ENCODE assay signal across 14 cellular contexts in genomic region chr18:48186084-48186798, GRCh38.
DNase-seq lines count a peak whose midpoint lies in the region; ATAC-seq and TF ChIP-seq lines count a peak whose summit lies in the region.
"Had no signal": no experiment of that assay in that cellular context is flagged by ENCODE, and none has a peak within 500 bp of the region (broad histone marks: within the 10 kb centered on the region; RNA-seq: fewer than 3 reads in every experiment).

No MANE protein-coding gene starts in this region.

- peak overlapping the region in 1 of 12 donors; percentile 28 for H3K27ac ChIP-seq in heart left ventricle
- H3K27ac ChIP-seq: neutrophil had no signal

- no peak overlapping the region for H3K4me3 ChIP-seq in heart left ventricle
- H3K4me3 ChIP-seq: HAP-1 had no signal

- peak in 3 of 4 donors; percentile 20 to 73 (median 64) for ATAC-seq in heart left ventricle
- ATAC-seq in GM19467 (IDR thresholded peaks at IDR 0.05; ENCODE audit: unreplicated experiment), result no peak
- ATAC-seq in HG03045 (IDR thresholded peaks at IDR 0.05; ENCODE audit: unreplicated experiment), result no peak
- ATAC-seq: activated T-helper 17 cell treated with anti-CD3 and anti-CD28 coated beads, Interleukin-2, amount 50 U/mL, for 72 hours had no signal

- DNase-seq in NCI-H146 (lab: John Stamatoyannopoulos, UW) (peak; percentile 51), NCI-H146 treated with DMSO at 0.1 percent for 48 hours (lab: John Stamatoyannopoulos, UW; ENCODE audit: unreplicated experiment) (no peak), NCI-H69 (lab: John Stamatoyannopoulos, UW) (peak; percentile 65), heart left ventricle (peak in 1 of 5 donors; percentile 60), renal cortical epithelial cell (ENCODE audit: low read depth) (peak; percentile 86), midbrain (lab: John Stamatoyannopoulos, UW) (no peak)
- DNase-seq: activated CD4-positive, alpha-beta T cell treated with anti-CD3 and anti-CD28 coated beads for 4 hours; immature natural killer cell; NCI-H446 treated with DMSO at 0.1 percent for 48 hours had no signal

- TF ChIP-seq CTCF in heart left ventricle (IDR thresholded peaks at IDR 0.05), result no peak

- WGBS in heart left ventricle, 4 donors, result 51 to 61% (median 54%) methylated on average over 20 of the region's 20 CpGs

- H3K4me1 ChIP-seq in heart left ventricle, result peaks cover 0 to 13% (median 0%) of the 10 kb centered on the region in 12 donors
- H3K4me1 ChIP-seq: HAP-1 had no signal

- TF ChIP-seq POLR2A in heart left ventricle (IDR thresholded peaks at IDR 0.05), result no peak

- H3K9me3 ChIP-seq in heart left ventricle, result no peaks in the 10 kb centered on the region
- H3K9me3 ChIP-seq: HAP-1, neutrophil had no signal

- intact Hi-C loops in heart left ventricle (cut with DNase I), result loop anchor here in 1 of 10 donors (10.0 kb wide), 1 partner anchor 151 kb away; no protein-coding TSS in a partner anchor

- H3K27me3 ChIP-seq in heart left ventricle, result no peaks in the 10 kb centered on the region

- H3K36me3 ChIP-seq in heart left ventricle, result no peaks in the 10 kb centered on the region
- H3K36me3 ChIP-seq: HAP-1, neutrophil had no signal

Comparison
In these comparisons a context has a peak if more than half of its experiments do, and no peak if none do; other contexts are left out.
1. DNase-seq: peak in NCI-H146 (single experiment), NCI-H69 (single experiment) and renal cortical epithelial cell (single experiment); none in NCI-H146 treated with DMSO at 0.1 percent for 48 hours (single experiment) and midbrain (single experiment).
2. ATAC-seq: peak in heart left ventricle (3 of 4); none in GM19467 (single experiment) and HG03045 (single experiment).